In genomic region chr6:138590796-138591709, GRCh38 we compare ENCODE assay signal across 8 cellular contexts.
A peak's percentile ranks its signal among the peaks of the same experiment; 100 is the strongest.
DNase-seq lines count a peak whose midpoint lies in the region; ATAC-seq, FAIRE-seq and TF ChIP-seq lines count a peak whose summit lies in the region.

No MANE protein-coding gene starts in this region.

- no peak for TF ChIP-seq POLR2A in GM12892 (IDR thresholded peaks at IDR 0.05; ENCODE audit: low read depth, low read length)

- peak; percentile 85 for TF ChIP-seq CTCF in cardiac fibroblast (IDR thresholded peaks at IDR 0.05; ENCODE audit: low read depth, low read length)
- TF ChIP-seq CTCF in kidney epithelial cell (IDR thresholded peaks at IDR 0.05; ENCODE audit: insufficient read depth, low read length, poor library complexity, severe bottlenecking): peak; percentile 86

- H3K4me3 ChIP-seq in cardiac fibroblast (replicated peaks in 1 of 2; ENCODE audit: low read depth in 2 of 2, low read length in 2 of 2): no peak overlapping the region
- H3K4me3 ChIP-seq in kidney epithelial cell (ENCODE audit: low read depth, low read length): no peak overlapping the region

- ATAC-seq in GM19328 (IDR thresholded peaks at IDR 0.05; ENCODE audit: unreplicated experiment): no peak

- no peaks in the 10 kb centered on the region for H3K36me3 ChIP-seq in kidney epithelial cell (ENCODE audit: control insufficient read depth, insufficient read depth, low read length)

- peak; percentile 56 for FAIRE-seq in GM12892 (lab: Jason Lieb, UNC)

- no peaks in the 10 kb centered on the region for H3K27me3 ChIP-seq in kidney epithelial cell (ENCODE audit: control insufficient read depth, insufficient read depth, low read length)

- DNase-seq in AML-193 (lab: John Stamatoyannopoulos, UW) (peak; percentile 49 to 52), GM12892 (ENCODE audit: insufficient read length) (no peak), NCI-H1048 (lab: John Stamatoyannopoulos, UW) (peak; percentile 20), SKM-1 (lab: John Stamatoyannopoulos, UW; ENCODE audit: unreplicated experiment) (peak; percentile 19), cardiac fibroblast (ENCODE audit: low read depth in 2 of 2) (peak; percentile 84 to 85), kidney epithelial cell (ENCODE audit: low read depth) (peak; percentile 26)
- DNase-seq in stimulated activated CD4-positive, alpha-beta T cell treated with anti-CD3 and anti-CD28 coated beads, TNF-alpha, amount 100 ng/mL, for 24 hours (ENCODE audit: low read depth in 3 of 3): peak; percentile 14 to 30 (median 16)
